In genomic region chr4:155371432-155372043, GRCh38 we compare ENCODE assay signal across 1 cellular context.
TF ChIP-seq lines count a peak whose summit lies in the region.

No MANE protein-coding gene starts in this region.

TF ChIP-seq in WTC11, 78 proteins besides CTCF, POLR2A, EP300 and RAD21 (continued from another document):
- TF ChIP-seq, protein P1, sequence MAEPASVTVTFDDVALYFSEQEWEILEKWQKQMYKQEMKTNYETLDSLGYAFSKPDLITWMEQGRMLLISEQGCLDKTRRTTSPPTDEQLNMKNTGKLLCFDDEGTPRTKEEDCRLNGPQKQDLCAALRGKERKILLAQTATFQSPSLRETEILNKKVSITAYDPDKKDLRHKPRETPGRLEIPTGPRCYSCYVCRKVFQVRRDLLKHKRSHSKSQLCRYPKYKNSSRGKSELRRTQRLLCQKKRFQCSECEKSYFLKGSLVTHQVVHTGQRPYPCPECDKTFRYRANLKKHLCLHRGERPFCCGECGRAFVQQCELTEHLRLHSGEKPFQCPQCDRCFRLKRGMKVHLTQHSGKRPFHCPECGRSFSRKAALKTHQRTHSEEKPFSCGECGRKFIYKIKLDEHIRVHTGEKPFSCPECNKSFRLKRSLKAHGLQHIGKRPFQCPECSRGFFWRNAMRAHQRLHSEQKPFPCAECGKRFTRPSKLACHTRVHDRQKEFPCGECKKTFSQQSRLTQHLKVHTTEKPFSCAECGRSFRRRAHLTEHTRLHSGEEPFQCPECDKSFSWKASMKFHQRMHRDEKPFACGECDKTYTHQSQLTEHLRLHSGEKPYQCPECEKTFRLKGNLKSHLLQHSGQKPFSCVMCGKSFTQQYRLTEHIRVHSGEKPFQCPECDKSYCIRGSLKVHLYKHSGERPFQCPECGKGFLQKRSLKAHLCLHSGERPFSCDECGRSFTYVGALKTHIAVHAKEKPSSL (CRISPR knock-in tag; conservative IDR thresholded peaks at IDR 0.05): no peak
